8 cellular contexts compared by ENCODE assay signal in genomic region chr1:226939439-226940028, GRCh38. TPM values are rescaled to one million over a fixed set of nuclear protein-coding genes. Genes with fewer than 3 reads are reported as not detected.
A peak's percentile ranks its signal among the peaks of the same experiment; 100 is the strongest.
DNase-seq lines count a peak whose midpoint lies in the region; ATAC-seq and TF ChIP-seq lines count a peak whose summit lies in the region.

No MANE protein-coding gene starts in this region.

- DNase-seq in AG10803 (ENCODE audit: low read depth) (no peak), NCI-H2081 treated with DMSO at 0.1 percent for 48 hours (lab: John Stamatoyannopoulos, UW) (peak; percentile 89), esophagus squamous epithelium (lab: John Stamatoyannopoulos, UW) (no peak)
- DNase-seq in activated CD4-positive, alpha-beta T cell treated with anti-CD3 and anti-CD28 coated beads, Interleukin-2, amount 10 ng/mL, durations not matched to agents 24 days and 14 days: no peak
- peak in 7 of 10 donors; percentile 60 to 94 (median 65) for DNase-seq in naive thymus-derived CD8-positive, alpha-beta T cell

- H3K4me1 Mint-ChIP-seq in activated CD4-positive, alpha-beta T cell treated with anti-CD3 and anti-CD28 coated beads, Interleukin-2, amount 10 ng/mL, durations not matched to agents 24 days and 14 days: peaks cover 38% of the 10 kb centered on the region
- peaks cover 31 to 59% (median 53%) of the 10 kb centered on the region in 4 donors for H3K4me1 Mint-ChIP-seq in naive thymus-derived CD8-positive, alpha-beta T cell

- H3K4me1 ChIP-seq in esophagus squamous epithelium (peaks cover 20 to 56% (median 31%) of the 10 kb centered on the region in 3 donors), thymus (ENCODE audit: control insufficient read depth, insufficient read depth, low read length) (peaks cover 21% of the 10 kb centered on the region)

- H3K27me3 ChIP-seq in esophagus squamous epithelium (no peaks in the 10 kb centered on the region), thymus (ENCODE audit: control insufficient read depth, insufficient read depth) (no peaks in the 10 kb centered on the region)

- H3K27me3 Mint-ChIP-seq in activated CD4-positive, alpha-beta T cell treated with anti-CD3 and anti-CD28 coated beads, Interleukin-2, amount 10 ng/mL, durations not matched to agents 24 days and 14 days: no peaks in the 10 kb centered on the region
- no peaks in the 10 kb centered on the region for H3K27me3 Mint-ChIP-seq in naive thymus-derived CD8-positive, alpha-beta T cell

- H3K27ac ChIP-seq in esophagus squamous epithelium (peak overlapping the region; percentile 95 to 99 (median 96)), thymus (ENCODE audit: low read depth) (peak overlapping the region; percentile 99)

- TF ChIP-seq CTCF in AG10803 (conservative IDR thresholded peaks at IDR 0.05; ENCODE audit: low read length) (no peak), esophagus squamous epithelium (IDR thresholded peaks at IDR 0.05) (no peak)

- peak overlapping the region; percentile 99 for H3K27ac Mint-ChIP-seq in activated CD4-positive, alpha-beta T cell treated with anti-CD3 and anti-CD28 coated beads, Interleukin-2, amount 10 ng/mL, durations not matched to agents 24 days and 14 days
- peak overlapping the region; percentile 95 to 98 (median 98) for H3K27ac Mint-ChIP-seq in naive thymus-derived CD8-positive, alpha-beta T cell

- peaks cover 16% of the 10 kb centered on the region for H3K36me3 Mint-ChIP-seq in activated CD4-positive, alpha-beta T cell treated with anti-CD3 and anti-CD28 coated beads, Interleukin-2, amount 10 ng/mL, durations not matched to agents 24 days and 14 days (ENCODE audit: low read depth)
- H3K36me3 Mint-ChIP-seq in naive thymus-derived CD8-positive, alpha-beta T cell: peaks cover 10 to 11% (median 11%) of the 10 kb centered on the region in 3 donors

- POLR2A ChIA-PET in naive thymus-derived CD8-positive, alpha-beta T cell (lab: Charles Lee): interaction anchor here (0.5 to 4.9 kb wide), 28 partner anchors 8 to 1547 kb away, joined by 3 to 54 read pairs (median 4); partner anchors contain the start of genes IBA57, LBR, LIN9 and PARP1

- no peaks in the 10 kb centered on the region for H3K36me3 ChIP-seq in esophagus squamous epithelium
- no peaks in the 10 kb centered on the region for H3K36me3 ChIP-seq in thymus (ENCODE audit: control insufficient read depth, insufficient read depth)

- peaks cover 18% of the 10 kb centered on the region for H3K9me3 Mint-ChIP-seq in activated CD4-positive, alpha-beta T cell treated with anti-CD3 and anti-CD28 coated beads, Interleukin-2, amount 10 ng/mL, durations not matched to agents 24 days and 14 days
- H3K9me3 Mint-ChIP-seq in naive thymus-derived CD8-positive, alpha-beta T cell: peaks cover 8 to 14% (median 12%) of the 10 kb centered on the region in 9 donors

- peak; percentile 4 for ATAC-seq in GM18519 (IDR thresholded peaks at IDR 0.05; ENCODE audit: low FRiP score, unreplicated experiment)
- ATAC-seq in HG02970 (IDR thresholded peaks at IDR 0.05; ENCODE audit: low FRiP score, unreplicated experiment): peak; percentile 29
- peak; percentile 32 to 43 for ATAC-seq in naive thymus-derived CD8-positive, alpha-beta T cell

- intact Hi-C loops in activated CD4-positive, alpha-beta T cell treated with anti-CD3 and anti-CD28 coated beads, Interleukin-2, amount 10 ng/mL, durations not matched to agents 24 days and 14 days (cut with micrococcal nuclease): loop anchor here (1.0 to 10.0 kb wide), 6 partner anchors 24 to 795 kb away; partner anchors contain the start of genes JMJD4, PARP1, PSEN2 and SNAP47
- intact Hi-C loops in esophagus squamous epithelium (cut with DNase I): no loop called here

- peak in 3 of 4 donors; percentile 74 to 96 (median 94) for TF ChIP-seq POLR2A in esophagus squamous epithelium (IDR thresholded peaks at IDR 0.05)

- H3K9me3 ChIP-seq in esophagus squamous epithelium (peaks cover 0 to 7% (median 6%) of the 10 kb centered on the region in 3 donors), thymus (ENCODE audit: control insufficient read depth) (no peaks in the 10 kb centered on the region)

- H3K4me3 Mint-ChIP-seq in activated CD4-positive, alpha-beta T cell treated with anti-CD3 and anti-CD28 coated beads, Interleukin-2, amount 10 ng/mL, durations not matched to agents 24 days and 14 days: peak overlapping the region; percentile 93
- H3K4me3 Mint-ChIP-seq in naive thymus-derived CD8-positive, alpha-beta T cell: peak overlapping the region; percentile 87 to 96 (median 91)

- peak overlapping the region; percentile 69 for H3K4me3 ChIP-seq in AG10803 (ENCODE audit: low read length)
- H3K4me3 ChIP-seq in esophagus squamous epithelium: peak overlapping the region; percentile 83 to 92 (median 88)
- peak overlapping the region; percentile 78 for H3K4me3 ChIP-seq in thymus (ENCODE audit: low read length)

- WGBS in esophagus squamous epithelium, 2 donors: 1% methylated on average over 18 of the region's 51 CpGs; no CpG with 5 or more reads in 1 of the 2 donors
- WGBS in thymus: under 1% methylated on average over 51 of the region's 51 CpGs

RNA-seq across cellular contexts. Expression of gene COQ8A, which starts 0.6 kb away (rescaled TPM):
- total RNA-seq in activated CD4-positive, alpha-beta T cell treated with anti-CD3 and anti-CD28 coated beads, Interleukin-2, amount 10 ng/mL, durations not matched to agents 24 days and 14 days: 27.0 and 35.3 TPM in 2 replicates
- 10 to 100 TPM in 3 of 4 donors, 1 to 10 TPM in 1; 9.3 to 37.8 (median 16.9) TPM for total RNA-seq in esophagus squamous epithelium
- 10 to 100 TPM; 77.9 to 78.6 TPM for total RNA-seq in naive thymus-derived CD8-positive, alpha-beta T cell
- 10 to 100 TPM; 37.7 to 74.2 (median 63.8) TPM for polyA plus RNA-seq in naive thymus-derived CD8-positive, alpha-beta T cell
- 47.1 TPM for polyA plus RNA-seq in thymus

Comparison
In these comparisons a context has a peak if more than half of its experiments do, and no peak if none do; other contexts are left out.
1. DNase-seq: peak in NCI-H2081 treated with DMSO at 0.1 percent for 48 hours (single experiment) and naive thymus-derived CD8-positive, alpha-beta T cell (7 of 10); none in AG10803 (single experiment), activated CD4-positive, alpha-beta T cell treated with anti-CD3 and anti-CD28 coated beads, Interleukin-2, amount 10 ng/mL, durations not matched to agents 24 days and 14 days (single experiment) and esophagus squamous epithelium (single experiment).
2. Peak in every context shown above with its lines, with median percentiles within 50 percentile points of each other: H3K4me3 ChIP-seq and ATAC-seq.